ENCODE assay signal across 1 cellular context in the genomic region with DNA sequence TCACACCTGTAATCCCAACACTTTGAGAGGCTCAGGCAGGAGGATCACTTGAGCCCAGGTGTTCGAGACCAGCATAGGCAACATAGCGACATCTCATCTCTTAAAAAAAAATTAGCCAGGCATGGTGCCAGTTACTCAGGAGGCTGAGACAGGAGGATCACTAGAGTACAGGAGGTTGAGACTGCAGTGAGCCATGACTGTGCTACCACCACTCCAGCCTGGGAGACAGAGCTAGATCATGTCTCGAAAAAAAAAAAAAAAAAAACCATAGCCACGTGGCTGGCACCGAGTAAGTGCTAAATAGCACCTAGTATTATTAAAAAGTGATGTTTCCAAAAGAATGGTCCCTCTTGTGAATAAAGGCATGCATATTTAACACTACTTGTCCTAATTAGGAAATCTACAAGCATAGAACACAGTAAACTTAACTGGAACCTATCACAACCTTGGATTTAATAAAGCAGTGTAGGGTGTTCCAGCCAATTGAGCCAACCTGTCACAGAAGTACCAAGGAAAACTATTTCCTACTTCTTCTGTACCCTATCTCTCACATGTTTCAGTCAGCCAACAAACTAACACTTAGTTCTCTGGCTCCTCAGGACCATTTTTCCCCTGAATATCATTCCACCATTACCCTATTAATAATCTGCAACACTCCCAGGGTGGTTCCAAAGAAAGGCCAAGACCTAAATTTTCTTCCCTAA.
TF ChIP-seq lines count a peak whose summit lies in the region.

No MANE protein-coding gene starts in this region.

TF ChIP-seq in HCT116, 20 proteins besides CTCF, POLR2A, EP300 and RAD21 (continued from another document):
- TF ChIP-seq POLR2AphosphoS5 (IDR thresholded peaks at IDR 0.05; ENCODE audit: low read depth, low read length), result no peak
- TF ChIP-seq REST (IDR thresholded peaks at IDR 0.05; ENCODE audit: low read depth), result no peak
- no peak for TF ChIP-seq CBX3 (IDR thresholded peaks at IDR 0.05; ENCODE audit: low read depth)
- TF ChIP-seq EZH2phosphoT487 (IDR thresholded peaks at IDR 0.05; ENCODE audit: borderline replicate concordance), result no peak
